In genomic region chr13:24384091-24384490, GRCh38 we compare ENCODE assay signal across 3 cellular contexts.
DNase-seq lines count a peak whose midpoint lies in the region; FAIRE-seq and TF ChIP-seq lines count a peak whose summit lies in the region.
"Not testable (repeated sequence)": the region's sequence is repeated elsewhere in the genome, so short reads cannot be mapped to it uniquely, and the experiment has no call there.

No MANE protein-coding gene starts in this region.

- not testable (repeated sequence) for TF ChIP-seq CTCF in H1 (IDR thresholded peaks at IDR 0.05; ENCODE audit: control extremely low read depth in 1 of 3, insufficient read depth in 1 of 3, low read depth in 1 of 3, low read length in 3 of 3); endothelial cell (IDR thresholded peaks at IDR 0.05; ENCODE audit: unreplicated experiment); esophagus muscularis mucosa (IDR thresholded peaks at IDR 0.05)

- H3K18ac ChIP-seq in H1 (ENCODE audit: extremely low read depth, low read length), result not testable (repeated sequence)

- not testable (repeated sequence) for H3K79me2 ChIP-seq in H1 (ENCODE audit: control insufficient read depth in 1 of 2, insufficient read depth in 2 of 2, low read length in 2 of 2)

- H4K91ac ChIP-seq in H1 (replicated peaks; ENCODE audit: insufficient read length, low read length), result not testable (repeated sequence)

- 91% methylated on average over 17 of the region's 17 CpGs; no CpG with 5 or more reads in 1 of the 2 experiments for WGBS in H1 (ENCODE audit: extremely low coverage in 1 of 2, insufficient coverage in 1 of 2, insufficient read length in 1 of 2, insufficient replicate concordance in 2 of 2, low coverage in 1 of 2, low lambda C conversion rate in 2 of 2, missing lambda C conversion rate in 1 of 2), 2 experiments
- WGBS in esophagus muscularis mucosa, result 96% methylated on average over 13 of the region's 17 CpGs

- H3K27me3 Mint-ChIP-seq in endothelial cell (ENCODE audit: unreplicated experiment), result not testable (repeated sequence)

- H3K36me3 ChIP-seq in H1 (ENCODE audit: control insufficient read depth in 2 of 4, insufficient read depth in 4 of 4, low read length in 3 of 4); esophagus muscularis mucosa: not testable (repeated sequence)

- not testable (repeated sequence) for H2AFZ ChIP-seq in H1 (ENCODE audit: low read length)

- H2BK5ac ChIP-seq in H1 (ENCODE audit: low read depth, low read length), result not testable (repeated sequence)

- H3K4me3 Mint-ChIP-seq in endothelial cell (ENCODE audit: unreplicated experiment), result not testable (repeated sequence)

- not testable (repeated sequence) for H2BK15ac ChIP-seq in H1 (ENCODE audit: low read length)

- intact Hi-C loops in esophagus muscularis mucosa (cut with DNase I), result not testable (repeated sequence)

- H2BK20ac ChIP-seq in H1 (ENCODE audit: low read length), result not testable (repeated sequence)

- not testable (repeated sequence) for H3K9me3 Mint-ChIP-seq in endothelial cell (ENCODE audit: unreplicated experiment)

- H2BK120ac ChIP-seq in H1 (replicated peaks; ENCODE audit: low read depth, low read length), result not testable (repeated sequence)

- not testable (repeated sequence) for H3K9me3 ChIP-seq in H1 (ENCODE audit: insufficient read depth in 2 of 2, low read depth in 1 of 2, low read length in 1 of 2); esophagus muscularis mucosa

- FAIRE-seq in H1 (lab: Jason Lieb, UNC), result peak; percentile 50

- not testable (repeated sequence) for H3K27me3 ChIP-seq in H1 (replicated peaks in 1 of 4; ENCODE audit: control insufficient read depth in 3 of 4, extremely low read depth in 1 of 4, insufficient read depth in 3 of 4, low read length in 3 of 4); esophagus muscularis mucosa

- not testable (repeated sequence) for H2AK5ac ChIP-seq in H1 (ENCODE audit: low read depth, low read length)

- H4K8ac ChIP-seq in H1 (ENCODE audit: extremely low read depth, insufficient read depth, low read length), result not testable (repeated sequence)

- H3K4me3 ChIP-seq in H1 (ENCODE audit: extremely low read depth in 1 of 4, insufficient read depth in 2 of 4, low read depth in 3 of 4, low read length in 4 of 4); esophagus muscularis mucosa: not testable (repeated sequence)

- not testable (repeated sequence) for H4K20me1 ChIP-seq in H1 (replicated peaks in 1 of 2; ENCODE audit: control insufficient read depth in 1 of 2, insufficient read depth in 2 of 2, low read length in 2 of 2)

- POLR2A ChIA-PET in H1 (lab: Charles Lee; ENCODE audit: partially characterized antibody), result not testable (repeated sequence)

- not testable (repeated sequence) for H3K14ac ChIP-seq in H1 (ENCODE audit: insufficient read length)

- not testable (repeated sequence) for H3K4me2 ChIP-seq in H1 (ENCODE audit: insufficient read depth in 1 of 2, low read depth in 2 of 2, low read length in 2 of 2)

- H3K27ac ChIP-seq in H1 (ENCODE audit: low read depth, low read length); esophagus muscularis mucosa (replicated peaks in 1 of 4): not testable (repeated sequence)

- peak overlapping the region; percentile 68 for H3K27ac Mint-ChIP-seq in endothelial cell (ENCODE audit: unreplicated experiment)

- not testable (repeated sequence) for H3K23me2 ChIP-seq in H1 (ENCODE audit: low read depth, low read length)

- H3K4me1 ChIP-seq in H1 (replicated peaks in 1 of 4; ENCODE audit: control insufficient read depth in 3 of 4, insufficient read depth in 4 of 4, low read length in 3 of 4); esophagus muscularis mucosa: not testable (repeated sequence)

- CTCF ChIA-PET in H1 (lab: Charles Lee; ENCODE audit: partially characterized antibody), result not testable (repeated sequence)

- not testable (repeated sequence) for TF ChIP-seq POLR2A in H1 (IDR thresholded peaks at IDR 0.05; ENCODE audit: control extremely low read depth in 1 of 2, low read depth in 2 of 2, low read length in 2 of 2); esophagus muscularis mucosa (IDR thresholded peaks at IDR 0.05; ENCODE audit: low read depth)

- H2BK12ac ChIP-seq in H1 (ENCODE audit: low read depth, low read length), result not testable (repeated sequence)

- H4K5ac ChIP-seq in H1 (ENCODE audit: insufficient read length, low read depth, low read length), result not testable (repeated sequence)

- H3K79me1 ChIP-seq in H1 (ENCODE audit: low read depth, low read length), result not testable (repeated sequence)

- not testable (repeated sequence) for TF ChIP-seq EP300 in H1 (IDR thresholded peaks at IDR 0.05; ENCODE audit: borderline replicate concordance in 1 of 2, low read depth in 2 of 2, low read length in 2 of 2); esophagus muscularis mucosa (IDR thresholded peaks at IDR 0.05)

- H3K4ac ChIP-seq in H1 (replicated peaks; ENCODE audit: insufficient read length, low read depth, low read length), result not testable (repeated sequence)

- H3K36me3 Mint-ChIP-seq in endothelial cell (ENCODE audit: low read depth, unreplicated experiment), result not testable (repeated sequence)

- not testable (repeated sequence) for TF ChIP-seq RAD21 in H1 (IDR thresholded peaks at IDR 0.05 in 1 of 2, conservative IDR thresholded peaks at IDR 0.05 in 1 of 2; ENCODE audit: low read depth in 2 of 2, low read length in 2 of 2)

- not testable (repeated sequence) for H3K56ac ChIP-seq in H1 (replicated peaks; ENCODE audit: insufficient read length, low read depth, low read length)

- DNase-seq in H1 (ENCODE audit: low read depth in 1 of 2, low spot score in 2 of 2); endothelial cell (ENCODE audit: low spot score): not testable (repeated sequence)
- DNase-seq in esophagus muscularis mucosa (ENCODE audit: extremely low spot score), result peak; percentile 60

- not testable (repeated sequence) for H3K23ac ChIP-seq in H1 (ENCODE audit: insufficient read length)

- H3K9ac ChIP-seq in H1 (replicated peaks in 1 of 4; ENCODE audit: extremely low read depth in 1 of 4, low read depth in 3 of 4, low read length in 3 of 4), result not testable (repeated sequence)

- not testable (repeated sequence) for H3K4me1 Mint-ChIP-seq in endothelial cell (ENCODE audit: unreplicated experiment)
